14 cellular contexts compared by ENCODE assay signal in the genomic region with DNA sequence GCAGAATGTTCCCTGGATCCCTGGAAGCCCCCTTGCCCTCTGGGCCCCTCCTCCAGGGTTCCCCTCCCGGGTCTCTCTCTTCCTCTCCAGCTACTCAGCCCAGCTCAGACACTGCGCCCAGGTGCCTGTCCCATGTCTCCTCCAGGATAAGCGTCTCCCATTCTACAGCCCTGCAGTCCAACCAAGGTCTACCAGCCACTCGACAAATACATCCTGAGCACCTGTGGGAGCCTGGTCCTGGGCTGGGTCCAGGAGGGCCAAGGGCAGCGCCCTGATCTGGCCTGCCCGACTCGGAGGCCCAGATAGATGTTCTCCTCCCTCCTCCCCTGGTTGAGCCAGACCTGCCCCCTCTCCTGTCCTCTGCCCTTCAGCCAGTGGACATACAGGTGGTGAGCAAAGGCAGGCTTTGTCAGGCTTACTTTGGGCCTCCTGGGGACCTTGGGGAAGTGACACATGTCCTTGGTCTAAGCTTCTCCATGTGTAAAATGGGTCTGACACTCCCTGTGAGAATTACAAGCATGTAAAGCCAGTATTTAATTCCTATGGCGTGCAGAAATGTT. TPM values are rescaled to one million over a fixed set of nuclear protein-coding genes. Genes with fewer than 3 reads are reported as not detected.
DNase-seq lines count a peak whose midpoint lies in the region; ATAC-seq, FAIRE-seq and TF ChIP-seq lines count a peak whose summit lies in the region.
"Had no signal": no experiment of that assay in that cellular context is flagged by ENCODE, and none has a peak within 500 bp of the region (broad histone marks: within the 10 kb centered on the region; RNA-seq: fewer than 3 reads in every experiment).

No MANE protein-coding gene starts in this region.

- peaks cover 4% of the 10 kb centered on the region; the same call in 1 of the 2 replicates for H4K20me1 ChIP-seq in HepG2 (ENCODE audit: insufficient read depth, low read length)

- no TSS peak for BruUV-seq in HepG2 (replicated peaks; lab: Mats Ljungman, UMichigan)

- no peak for TF ChIP-seq EP300 in HepG2 (IDR thresholded peaks at IDR 0.05; ENCODE audit: low read depth in 2 of 2, low read length in 2 of 2)
- TF ChIP-seq EP300 in HepG2 (CRISPR knock-in tag; IDR thresholded peaks at IDR 0.05; ENCODE audit: borderline replicate concordance) = no peak

- H3K36me3 ChIP-seq in HepG2 (replicated peaks in 1 of 2; ENCODE audit: control insufficient read depth in 1 of 2, insufficient read depth in 2 of 2, low read length in 2 of 2) (no peaks in the 10 kb centered on the region), subcutaneous abdominal adipose tissue (ENCODE audit: control insufficient read depth in 5 of 5, insufficient read depth in 5 of 5, low read length in 5 of 5) (no peaks in the 10 kb centered on the region), mucosa of descending colon (ENCODE audit: low read depth) (no peaks in the 10 kb centered on the region)
- H3K36me3 ChIP-seq: BE2C had no signal

- H2AFZ ChIP-seq in HepG2 (ENCODE audit: low read length) = no peak overlapping the region
- H2AFZ ChIP-seq: parathyroid adenoma had no signal

- no peak for TF ChIP-seq RAD21 in HepG2 (CRISPR knock-in tag; IDR thresholded peaks at IDR 0.05)

- peaks cover 18% of the 10 kb centered on the region for H3K27me3 Mint-ChIP-seq in activated naive CD4-positive, alpha-beta T cell treated with anti-CD3 and anti-CD28 coated beads, Interleukin-2, amount 50 U/mL, for 24 hours
- peaks cover 27% of the 10 kb centered on the region for H3K27me3 Mint-ChIP-seq in activated CD8-positive, alpha-beta T cell treated with anti-CD3 and anti-CD28 coated beads for 36 hours

- H3K9ac ChIP-seq in HepG2 (ENCODE audit: insufficient read depth, low read depth, low read length) = no peak overlapping the region
- H3K9ac ChIP-seq in subcutaneous abdominal adipose tissue (ENCODE audit: low read length in 5 of 5) = peak overlapping the region in 1 of 5 donors; percentile 56
- H3K9ac ChIP-seq: parathyroid adenoma had no signal

- 20% methylated on average over 6 of the region's 8 CpGs for WGBS in HepG2 (ENCODE audit: low lambda C conversion rate)

- H3K4me3 ChIP-seq in HepG2 (replicated peaks in 1 of 3; ENCODE audit: insufficient read depth in 1 of 3, low read depth in 2 of 3, low read length in 3 of 3) = no peak overlapping the region
- H3K4me3 ChIP-seq in subcutaneous abdominal adipose tissue (ENCODE audit: low read depth in 1 of 5, low read length in 5 of 5) = peak overlapping the region in 4 of 5 donors; percentile 16 to 64 (median 56)
- no peak overlapping the region for H3K4me3 ChIP-seq in mucosa of descending colon
- H3K4me3 ChIP-seq: SK-N-MC had no signal

- H3K9me3 ChIP-seq in HepG2 (ENCODE audit: low read length) (no peaks in the 10 kb centered on the region), subcutaneous abdominal adipose tissue (ENCODE audit: control insufficient read depth in 5 of 5, low read length in 5 of 5) (no peaks in the 10 kb centered on the region), mucosa of descending colon (no peaks in the 10 kb centered on the region)
- H3K9me3 ChIP-seq: BE2C had no signal

- CTCF ChIA-PET in activated CD8-positive, alpha-beta T cell treated with anti-CD3 and anti-CD28 coated beads for 36 hours (lab: Charles Lee) = interaction anchor here (1.2 kb wide), 1 partner anchor 70 kb away, joined by 4 read pairs; no protein-coding TSS in a partner anchor
- CTCF ChIA-PET in HepG2 (lab: Yijun Ruan, JAX; ENCODE audit: low intra/inter-chr PET ratio, low total read pairs) = no interaction called here

- no peaks in the 10 kb centered on the region for H3K36me3 Mint-ChIP-seq in activated naive CD4-positive, alpha-beta T cell treated with anti-CD3 and anti-CD28 coated beads, Interleukin-2, amount 50 U/mL, for 24 hours
- H3K36me3 Mint-ChIP-seq in activated CD8-positive, alpha-beta T cell treated with anti-CD3 and anti-CD28 coated beads for 36 hours (ENCODE audit: low read depth) = no peaks in the 10 kb centered on the region

- intact Hi-C loops in activated CD8-positive, alpha-beta T cell treated with anti-CD3 and anti-CD28 coated beads for 36 hours (cut with micrococcal nuclease) = no loop called here
- intact Hi-C loops in HepG2 (cut with micrococcal nuclease; ENCODE audit: unreplicated experiment) = no loop called here
- intact Hi-C loops in mucosa of descending colon (cut with DNase I, micrococcal nuclease) = no loop called here

- H3K4me1 ChIP-seq in HepG2 (ENCODE audit: insufficient read depth, low read length) = no peaks in the 10 kb centered on the region
- peaks cover 2 to 56% (median 28%) of the 10 kb centered on the region in 5 donors for H3K4me1 ChIP-seq in subcutaneous abdominal adipose tissue (ENCODE audit: control insufficient read depth in 5 of 5, insufficient read depth in 5 of 5, low read length in 5 of 5)
- peaks cover 9% of the 10 kb centered on the region for H3K4me1 ChIP-seq in mucosa of descending colon (ENCODE audit: low read depth)
- H3K4me1 ChIP-seq: BE2C, parathyroid adenoma had no signal

- no peaks in the 10 kb centered on the region for H3K79me2 ChIP-seq in HepG2 (ENCODE audit: insufficient read depth, low read length)
- H3K79me2 ChIP-seq: parathyroid adenoma had no signal

- H3K4me3 Mint-ChIP-seq in activated naive CD4-positive, alpha-beta T cell treated with anti-CD3 and anti-CD28 coated beads, Interleukin-2, amount 50 U/mL, for 24 hours = peak overlapping the region; percentile 82
- peak overlapping the region; percentile 67 for H3K4me3 Mint-ChIP-seq in activated CD8-positive, alpha-beta T cell treated with anti-CD3 and anti-CD28 coated beads for 36 hours

- ATAC-seq in activated CD8-positive, alpha-beta T cell treated with anti-CD3 and anti-CD28 coated beads for 36 hours = no peak
- peak; percentile 27 for ATAC-seq in HepG2
- ATAC-seq in mucosa of descending colon = no peak

- TF ChIP-seq CTCF in activated CD8-positive, alpha-beta T cell treated with anti-CD3 and anti-CD28 coated beads for 36 hours (IDR thresholded peaks at IDR 0.05) = no peak
- TF ChIP-seq CTCF in HepG2 (CRISPR knock-in tag; IDR thresholded peaks at IDR 0.05) (no peak), mucosa of descending colon (IDR thresholded peaks at IDR 0.05) (no peak)

- peaks cover 16% of the 10 kb centered on the region for H3K4me1 Mint-ChIP-seq in activated naive CD4-positive, alpha-beta T cell treated with anti-CD3 and anti-CD28 coated beads, Interleukin-2, amount 50 U/mL, for 24 hours
- peaks cover 12% of the 10 kb centered on the region for H3K4me1 Mint-ChIP-seq in activated CD8-positive, alpha-beta T cell treated with anti-CD3 and anti-CD28 coated beads for 36 hours (ENCODE audit: low read depth)

- TF ChIP-seq POLR2A in HepG2 (IDR thresholded peaks at IDR 0.05; ENCODE audit: insufficient read depth in 1 of 2, low read depth in 2 of 2, low read length in 2 of 2) = no peak

- no peak overlapping the region for H3K27ac Mint-ChIP-seq in activated naive CD4-positive, alpha-beta T cell treated with anti-CD3 and anti-CD28 coated beads, Interleukin-2, amount 50 U/mL, for 24 hours
- no peak overlapping the region for H3K27ac Mint-ChIP-seq in activated CD8-positive, alpha-beta T cell treated with anti-CD3 and anti-CD28 coated beads for 36 hours

- no peak for FAIRE-seq in HepG2 (lab: Jason Lieb, UNC)

- H3K9me3 Mint-ChIP-seq in activated naive CD4-positive, alpha-beta T cell treated with anti-CD3 and anti-CD28 coated beads, Interleukin-2, amount 50 U/mL, for 24 hours = no peaks in the 10 kb centered on the region
- no peaks in the 10 kb centered on the region for H3K9me3 Mint-ChIP-seq in activated CD8-positive, alpha-beta T cell treated with anti-CD3 and anti-CD28 coated beads for 36 hours

- peaks cover 12 to 81% of the 10 kb centered on the region in 2 experiments for H3K27me3 ChIP-seq in HepG2 (ENCODE audit: control insufficient read depth in 1 of 2, insufficient read depth in 2 of 2, low read length in 2 of 2)
- H3K27me3 ChIP-seq in subcutaneous abdominal adipose tissue (ENCODE audit: control insufficient read depth in 5 of 5, insufficient read depth in 4 of 5, low read length in 5 of 5) = peaks cover 5 to 63% (median 33%) of the 10 kb centered on the region in 5 donors

- in situ Hi-C loops in HepG2 (cut with HindIII; ENCODE audit: extremely low pct_ligation_motif_present, low pct_unique_long_range_greater_than_20kb) = no loop called here

- DNase-seq in activated naive CD4-positive, alpha-beta T cell treated with Interleukin-2 at 50 U/mL for 16 hours = no peak
- no peak for DNase-seq in activated CD8-positive, alpha-beta T cell treated with anti-CD3 and anti-CD28 coated beads for 36 hours
- DNase-seq in HepG2 (ENCODE audit: low spot score) = no peak
- DNase-seq in activated gamma-delta T cell treated with Interleukin-2 at 50 U/mL for 16 hours = no peak
- DNase-seq in mucosa of descending colon = no peak
- DNase-seq in NK-92 treated with Interleukin-12 subunit alpha and Interleukin-12 subunit beta, amount 100 ng/mL, for 24 hours (lab: John Stamatoyannopoulos, UW) = no peak
- DNase-seq: activated CD4-positive, alpha-beta T cell treated with anti-CD3 and anti-CD28 coated beads, Interleukin-2, amount 50 U/mL, for 4 hours; BE2C; GF-D8; NCI-H2029 treated with DMSO at 0.1 percent for 48 hours had no signal

- H3K27ac ChIP-seq in HepG2 (ENCODE audit: extremely low read length, insufficient read depth, low read length) (no peak overlapping the region), subcutaneous abdominal adipose tissue (ENCODE audit: low read depth, low read length) (no peak overlapping the region)
- H3K27ac ChIP-seq: parathyroid adenoma, SK-N-MC had no signal

- H3K4me2 ChIP-seq in HepG2 (ENCODE audit: low read depth, low read length) = no peak overlapping the region

- POLR2A ChIA-PET in activated CD8-positive, alpha-beta T cell treated with anti-CD3 and anti-CD28 coated beads for 36 hours (lab: Charles Lee) = no interaction called here
- POLR2A ChIA-PET in HepG2 (lab: Yijun Ruan, JAX) = no interaction called here

RNA-seq across cellular contexts. Expression of gene FLT4, which starts 1.4 kb away (rescaled TPM):
- total RNA-seq in activated CD8-positive, alpha-beta T cell treated with anti-CD3 and anti-CD28 coated beads for 36 hours = 1 to 10 TPM; 3.3 to 4.4 TPM
- total RNA-seq in HepG2 (2016; rRNA removed; fragmentation: Illumina TruSeq; extraction: Trizol) (not detected in 2 replicates), mucosa of descending colon (1 to 10 TPM; 2.8 to 9.7 (median 6.0) TPM)
- not detected in 2 replicates for total RNA-seq in HepG2 (2016; cell fraction: cytosol; rRNA removed; fragmentation: Illumina TruSeq; extraction: Trizol; ENCODE audit: low read depth)
- total RNA-seq in HepG2 (2016; cell fraction: insoluble cytoplasmic fraction; rRNA removed; fragmentation: Illumina TruSeq; extraction: Trizol) = not detected in 2 replicates
- not detected in 2 replicates for total RNA-seq in HepG2 (2016; cell fraction: membrane; rRNA removed; fragmentation: Illumina TruSeq; extraction: Trizol)
- total RNA-seq in HepG2 (2016; cell fraction: nucleus; rRNA removed; fragmentation: Illumina TruSeq; extraction: Trizol) = not detected in 2 replicates
- not detected in 2 replicates for polyA plus RNA-seq in HepG2 (2011; rRNA removed)
- 0.01 and 0.04 TPM in 2 replicates for polyA plus RNA-seq in HepG2 (2011; cell fraction: cytosol; rRNA removed)
- 0.10 and 0.19 TPM in 2 replicates for polyA plus RNA-seq in HepG2 (2011; cell fraction: nucleus; rRNA removed)
- not detected in 2 replicates for polyA plus RNA-seq in HepG2 (2012)
- polyA plus RNA-seq in HepG2 (2016; cell fraction: cytosol; fragmentation: Illumina TruSeq; extraction: Trizol; ENCODE audit: low read depth) = not detected in 2 replicates
- not detected in 2 replicates for polyA plus RNA-seq in HepG2 (2016; cell fraction: insoluble cytoplasmic fraction; fragmentation: Illumina TruSeq; extraction: Trizol; ENCODE audit: low read depth)
- not detected in 2 replicates for polyA plus RNA-seq in HepG2 (2016; cell fraction: membrane; fragmentation: Illumina TruSeq; extraction: Trizol; ENCODE audit: low read depth)
- not detected in 2 replicates for polyA plus RNA-seq in HepG2 (2016; cell fraction: nucleus; fragmentation: Illumina TruSeq; extraction: Trizol; ENCODE audit: insufficient read depth, low read depth)
- polyA minus RNA-seq in HepG2 (2011; rRNA and poly(A)+ RNA removed; ENCODE audit: low replicate concordance) = not detected in 2 replicates
- polyA minus RNA-seq in HepG2 (2011; cell fraction: cytosol; rRNA and poly(A)+ RNA removed) = not detected in 2 replicates
- not detected in 2 replicates for polyA minus RNA-seq in HepG2 (2011; cell fraction: nucleus; rRNA and poly(A)+ RNA removed)

RNA-seq across cellular contexts. Expression of gene SCGB3A1, which starts 56.7 kb away (rescaled TPM):
- not detected for total RNA-seq in activated CD8-positive, alpha-beta T cell treated with anti-CD3 and anti-CD28 coated beads for 36 hours
- not detected in 2 replicates for total RNA-seq in HepG2 (2016; rRNA removed; fragmentation: Illumina TruSeq; extraction: Trizol)
- total RNA-seq in HepG2 (2016; cell fraction: cytosol; rRNA removed; fragmentation: Illumina TruSeq; extraction: Trizol; ENCODE audit: low read depth) = not detected in 2 replicates
- not detected in 2 replicates for total RNA-seq in HepG2 (2016; cell fraction: insoluble cytoplasmic fraction; rRNA removed; fragmentation: Illumina TruSeq; extraction: Trizol)
- not detected in 2 replicates for total RNA-seq in HepG2 (2016; cell fraction: membrane; rRNA removed; fragmentation: Illumina TruSeq; extraction: Trizol)
- total RNA-seq in HepG2 (2016; cell fraction: nucleus; rRNA removed; fragmentation: Illumina TruSeq; extraction: Trizol) = not detected in 2 replicates
- 0.17 TPM in 1 of 2 replicates, not detected in the other for polyA plus RNA-seq in HepG2 (2011; rRNA removed)
- polyA plus RNA-seq in HepG2 (2011; cell fraction: cytosol; rRNA removed) = not detected in 2 replicates
- not detected in 2 replicates for polyA plus RNA-seq in HepG2 (2011; cell fraction: nucleus; rRNA removed)
- polyA plus RNA-seq in HepG2 (2012) = not detected in 2 replicates
- not detected in 2 replicates for polyA plus RNA-seq in HepG2 (2016; cell fraction: cytosol; fragmentation: Illumina TruSeq; extraction: Trizol; ENCODE audit: low read depth)
- not detected in 2 replicates for polyA plus RNA-seq in HepG2 (2016; cell fraction: insoluble cytoplasmic fraction; fragmentation: Illumina TruSeq; extraction: Trizol; ENCODE audit: low read depth)
- not detected in 2 replicates for polyA plus RNA-seq in HepG2 (2016; cell fraction: membrane; fragmentation: Illumina TruSeq; extraction: Trizol; ENCODE audit: low read depth)
- polyA plus RNA-seq in HepG2 (2016; cell fraction: nucleus; fragmentation: Illumina TruSeq; extraction: Trizol; ENCODE audit: insufficient read depth, low read depth) = not detected in 2 replicates
- polyA minus RNA-seq in HepG2 (2011; rRNA and poly(A)+ RNA removed; ENCODE audit: low replicate concordance) = not detected in 2 replicates
- not detected in 2 replicates for polyA minus RNA-seq in HepG2 (2011; cell fraction: cytosol; rRNA and poly(A)+ RNA removed)
- polyA minus RNA-seq in HepG2 (2011; cell fraction: nucleus; rRNA and poly(A)+ RNA removed) = not detected in 2 replicates
- total RNA-seq in mucosa of descending colon = not detected

Comparison
In these comparisons a context has a peak if more than half of its experiments do, and no peak if none do; other contexts are left out.
1. H3K4me3 ChIP-seq: peak in subcutaneous abdominal adipose tissue (4 of 5); none in HepG2 (0 of 3) and mucosa of descending colon (single experiment).